In the genomic region with DNA sequence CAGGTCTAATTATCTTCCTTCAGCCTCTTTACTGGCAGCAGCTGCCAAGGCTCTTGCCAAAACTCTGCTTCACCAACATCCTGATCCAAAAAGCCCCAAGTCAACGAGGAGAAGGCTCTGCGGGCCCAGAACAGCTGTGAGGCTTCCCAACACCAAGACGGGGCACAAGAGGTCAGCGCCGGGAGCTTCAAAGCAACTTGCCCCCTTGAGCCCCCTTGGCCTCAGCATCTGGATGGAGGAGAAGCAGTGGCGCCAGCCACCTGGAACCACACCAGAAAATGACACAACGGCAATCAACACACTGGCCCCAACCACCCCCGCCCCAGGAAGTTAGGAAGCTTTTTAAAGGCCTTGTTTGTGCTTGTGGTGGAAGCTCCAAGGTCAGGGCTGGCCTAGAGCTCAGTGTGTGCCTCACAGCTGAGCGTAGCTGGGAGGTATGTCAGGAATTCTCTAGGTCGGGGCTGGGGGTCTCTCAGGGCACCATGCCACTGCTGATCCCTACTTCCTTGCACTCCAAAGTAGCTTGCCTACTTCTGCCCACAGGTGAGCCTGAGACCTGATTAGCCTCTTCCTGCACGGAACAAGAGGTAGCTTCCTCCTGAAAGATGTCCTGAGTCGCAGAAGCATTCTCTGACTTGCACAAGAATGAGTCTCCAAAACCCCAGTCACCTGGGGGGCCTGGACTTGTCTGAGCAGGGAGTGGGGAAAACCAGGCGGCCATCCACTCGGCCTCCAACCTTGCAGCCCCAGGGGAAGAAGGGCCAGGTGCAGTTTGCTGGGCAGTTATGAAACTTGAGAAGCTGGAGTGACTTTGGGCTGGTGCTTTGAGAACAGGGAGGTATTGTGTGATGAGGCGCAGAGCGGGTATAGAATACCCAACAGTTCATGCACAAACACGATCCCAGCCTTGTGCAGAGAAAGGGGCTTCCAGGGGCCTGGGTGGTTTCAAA, we compare ENCODE assay signal across 8 cellular contexts. TPM values are rescaled to one million over a fixed set of nuclear protein-coding genes. Genes with fewer than 3 reads are reported as not detected.
DNase-seq lines count a peak whose midpoint lies in the region; ATAC-seq and TF ChIP-seq lines count a peak whose summit lies in the region.

No MANE protein-coding gene starts in this region.

- peak overlapping the region; percentile 73; the same call in 1 of the 2 replicates for H3K14ac ChIP-seq in IMR-90 (replicated peaks; ENCODE audit: low read depth, low read length)

- H2AK9ac ChIP-seq in IMR-90 (replicated peaks; ENCODE audit: low read depth, low read length, poor library complexity): no peak overlapping the region

- TF ChIP-seq RAD21 in IMR-90 (IDR thresholded peaks at IDR 0.05; ENCODE audit: low read length): 0 out of 2 replicates have a peak, but pooled peaks have one; percentile 4

- H3K79me1 ChIP-seq in IMR-90 (ENCODE audit: low read depth in 1 of 2, low read length in 2 of 2): 0 out of 4 replicates have a peak, but pooled peaks cover 0 to 3% of the 10 kb centered on the region in 2 experiments

- POLR2A ChIA-PET in IMR-90 (lab: Charles Lee; ENCODE audit: unreplicated experiment): interaction anchor here (0.5 to 0.7 kb wide), 7 partner anchors 11 to 295 kb away, joined by 3 to 7 read pairs (median 3); a partner anchor contains a TSS

- peak overlapping the region; percentile 69; the same call in 1 of the 3 replicates for H2BK15ac ChIP-seq in IMR-90 (ENCODE audit: low read depth, low read length)

- peak overlapping the region; percentile 27 to 88; a peak in 3 of 4 replicates for H4K8ac ChIP-seq in IMR-90 (ENCODE audit: low read depth in 2 of 2, low read length in 2 of 2)

- H3K4me1 ChIP-seq in IMR-90 (ENCODE audit: control insufficient read depth, insufficient read depth, low read length) (peaks cover 34% of the 10 kb centered on the region), RWPE2 (ENCODE audit: insufficient read depth, poor library complexity, severe bottlenecking) (peaks cover 8% of the 10 kb centered on the region), right atrium auricular region (peaks cover 5 to 68% of the 10 kb centered on the region in 2 donors), spleen (peaks cover 25 to 90% (median 65%) of the 10 kb centered on the region in 6 donors)

- no peaks in the 10 kb centered on the region for H3K36me3 ChIP-seq in IMR-90 (ENCODE audit: control insufficient read depth, insufficient read depth, low read length)
- H3K36me3 ChIP-seq in RWPE2 (ENCODE audit: low read depth): no peaks in the 10 kb centered on the region
- no peaks in the 10 kb centered on the region for H3K36me3 ChIP-seq in right atrium auricular region
- no peaks in the 10 kb centered on the region for H3K36me3 ChIP-seq in spleen

- in situ Hi-C loops in IMR-90 (cut with MboI; ENCODE audit: low sequenced_read_pairs): loop anchor here (5.0 kb wide), 1 partner anchor 121 kb away; no protein-coding TSS in a partner anchor

- H3K27me3 ChIP-seq in IMR-90 (ENCODE audit: control insufficient read depth, insufficient read depth, low read length) (no peaks in the 10 kb centered on the region), RWPE2 (ENCODE audit: insufficient read depth, poor library complexity, severe bottlenecking) (no peaks in the 10 kb centered on the region), right atrium auricular region (no peaks in the 10 kb centered on the region), spleen (replicated peaks in 1 of 7) (no peaks in the 10 kb centered on the region)

- TF ChIP-seq POLR2A in IMR-90 (IDR thresholded peaks at IDR 0.05; ENCODE audit: low read depth, low read length) (no peak), spleen (IDR thresholded peaks at IDR 0.05) (no peak)

- DNase-seq in IMR-90 (peak; percentile 56), RWPE2 (ENCODE audit: low spot score) (no peak), right atrium auricular region (ENCODE audit: low spot score) (peak; percentile 88), spleen (peak; percentile 79), germinal center (ENCODE audit: low spot score) (no peak)
- DNase-seq in NK-92 treated with Interleukin-12 subunit alpha and Interleukin-12 subunit beta, amount 100 ng/mL, for 24 hours (lab: John Stamatoyannopoulos, UW): no peak
- no peak for DNase-seq in activated CD4-positive, CD25-positive, alpha-beta regulatory T cell treated with anti-CD3 and anti-CD28 coated beads, Interleukin-2, amount 50 U/mL, for 72 hours

- no peaks in the 10 kb centered on the region for H3K9me3 ChIP-seq in IMR-90 (ENCODE audit: control insufficient read depth, insufficient read depth, low read length)
- H3K9me3 ChIP-seq in RWPE2 (ENCODE audit: severe bottlenecking): no peaks in the 10 kb centered on the region
- H3K9me3 ChIP-seq in right atrium auricular region: no peaks in the 10 kb centered on the region
- H3K9me3 ChIP-seq in spleen: no peaks in the 10 kb centered on the region

- H4K91ac ChIP-seq in IMR-90 (ENCODE audit: insufficient read depth, low read depth, low read length): peak overlapping the region; percentile 87

- H3K18ac ChIP-seq in IMR-90 (ENCODE audit: low read depth, low read length): peak overlapping the region; percentile 70

- dilution Hi-C loops in IMR-90 (cut with HindIII; ENCODE audit: low sequenced_read_pairs, unreplicated experiment): no loop called here

- H2BK120ac ChIP-seq in IMR-90 (ENCODE audit: low read depth, low read length): peak overlapping the region; percentile 90

- no CpG with 5 or more reads among the region's 17 CpGs for WGBS in IMR-90 (ENCODE audit: extremely low coverage in 2 of 2, insufficient read length in 1 of 2), 2 experiments
- WGBS in spleen, 5 donors: 65 to 70% (median 66%) methylated on average over 12 to 17 of the region's 17 CpGs

- H3K4ac ChIP-seq in IMR-90 (ENCODE audit: low read depth, low read length): peak overlapping the region; percentile 88

- H3K9me1 ChIP-seq in IMR-90 (ENCODE audit: insufficient read depth, low read length): peaks cover 21% of the 10 kb centered on the region

- peak overlapping the region; percentile 39; the same call in 1 of the 2 replicates for H3K4me2 ChIP-seq in IMR-90 (ENCODE audit: low read depth, low read length)

- H3K23ac ChIP-seq in IMR-90 (ENCODE audit: low read depth, low read length): peak overlapping the region; percentile 78

- H3K56ac ChIP-seq in IMR-90 (ENCODE audit: extremely low read depth, insufficient read depth, low read length): peak overlapping the region; percentile 71

- CTCF ChIA-PET in IMR-90 (lab: Yijun Ruan, JAX): interaction anchor here (0.7 to 1.1 kb wide), 2 partner anchors 10 to 18 kb away, joined by 3 to 5 read pairs; a partner anchor contains a TSS

- H3K4me3 ChIP-seq in IMR-90 (ENCODE audit: insufficient read depth, low read depth, low read length) (no peak overlapping the region), RWPE2 (ENCODE audit: severe bottlenecking) (no peak overlapping the region), right atrium auricular region (no peak overlapping the region), spleen (no peak overlapping the region)

- H4K5ac ChIP-seq in IMR-90 (ENCODE audit: low read depth, low read length): peak overlapping the region; percentile 57; the same call in 1 of the 2 replicates

- H4K20me1 ChIP-seq in IMR-90 (ENCODE audit: insufficient read depth, low read length): peaks cover 4% of the 10 kb centered on the region; the same call in 1 of the 2 replicates

- no TSS peak for BruUV-seq in IMR-90 (replicated peaks; lab: Mats Ljungman, UMichigan)

- TF ChIP-seq CTCF in IMR-90 (conservative IDR thresholded peaks at IDR 0.05; ENCODE audit: low read depth, low read length) (no peak), RWPE2 (IDR thresholded peaks at IDR 0.05; ENCODE audit: poor library complexity, severe bottlenecking) (no peak), right atrium auricular region (IDR thresholded peaks at IDR 0.05) (no peak), spleen (IDR thresholded peaks at IDR 0.05 in 8 of 11, conservative IDR thresholded peaks at IDR 0.05 in 3 of 11) (no peak)

- H3K9ac ChIP-seq in IMR-90 (ENCODE audit: low read depth, low read length): peak overlapping the region; percentile 5; the same call in 1 of the 2 replicates

- H2AFZ ChIP-seq in IMR-90 (replicated peaks; ENCODE audit: low read length, poor library complexity): peak overlapping the region; percentile 65

- ATAC-seq in IMR-90 (ENCODE audit: low read depth) (peak; percentile 32), RWPE2 (ENCODE audit: low read depth) (0 out of 3 replicates have a peak, but pooled peaks have one; percentile 5), GM18873 (IDR thresholded peaks at IDR 0.05; ENCODE audit: low FRiP score, unreplicated experiment) (no peak)

- peak overlapping the region; percentile 84 for H2AK5ac ChIP-seq in IMR-90 (ENCODE audit: low read depth, low read length)

- H2BK20ac ChIP-seq in IMR-90 (ENCODE audit: low read depth, low read length): peak overlapping the region; percentile 88

- intact Hi-C loops in IMR-90 (cut with micrococcal nuclease) (loop anchor here (1.0 kb wide), 1 partner anchor 115 kb away; a partner anchor contains a TSS), spleen (cut with DNase I; ENCODE audit: low total_unique reads) (loop anchor here (10.0 kb wide), 1 partner anchor 113 kb away; a partner anchor contains a TSS)

- peak overlapping the region; percentile 77 for H3K27ac ChIP-seq in IMR-90 (ENCODE audit: insufficient read depth, low read length)
- H3K27ac ChIP-seq in RWPE2 (ENCODE audit: poor library complexity, severe bottlenecking): peak overlapping the region; percentile 23
- peak overlapping the region; percentile 66 to 84 for H3K27ac ChIP-seq in right atrium auricular region
- H3K27ac ChIP-seq in spleen: peak overlapping the region; percentile 42 to 76 (median 60)

- H2BK5ac ChIP-seq in IMR-90 (ENCODE audit: low read depth, low read length, poor library complexity, severe bottlenecking): peak overlapping the region; percentile 64

RNA-seq across cellular contexts. Expression of a gene that starts 9.8 kb away (rescaled TPM):
- total RNA-seq in IMR-90 (2012; rRNA removed): 230 and 484 TPM in 2 replicates
- polyA plus RNA-seq in IMR-90 (2012; rRNA removed): 205 and 295 TPM in 2 replicates
- 118 and 134 TPM in 2 replicates for polyA plus RNA-seq in IMR-90 (2012; cell fraction: cytosol; rRNA removed)
- 48.5 and 140 TPM in 2 replicates for polyA plus RNA-seq in IMR-90 (2012; cell fraction: nucleus; rRNA removed; ENCODE audit: low replicate concordance)
- total RNA-seq in right atrium auricular region: 100 to 1,000 TPM; 143 to 216 TPM
- total RNA-seq in spleen: 100 to 1,000 TPM; 145 to 229 (median 159) TPM
- polyA plus RNA-seq in spleen: 100 to 1,000 TPM; 167 to 269 (median 210) TPM

RNA-seq across cellular contexts. Expression of a gene that starts 42.1 kb away (rescaled TPM):
- total RNA-seq in IMR-90 (2012; rRNA removed): 16.9 and 20.3 TPM in 2 replicates
- 33.8 and 46.3 TPM in 2 replicates for polyA plus RNA-seq in IMR-90 (2012; rRNA removed)
- 35.7 and 36.6 TPM in 2 replicates for polyA plus RNA-seq in IMR-90 (2012; cell fraction: cytosol; rRNA removed)
- 14.3 and 16.2 TPM in 2 replicates for polyA plus RNA-seq in IMR-90 (2012; cell fraction: nucleus; rRNA removed; ENCODE audit: low replicate concordance)
- total RNA-seq in right atrium auricular region: 10 to 100 TPM; 57.7 to 66.0 TPM
- 10 to 100 TPM; 30.1 to 92.8 (median 81.4) TPM for total RNA-seq in spleen
- 10 to 100 TPM in 2 of 3 donors, 1 to 10 TPM in 1; 3.9 to 12.2 (median 10.7) TPM for polyA plus RNA-seq in spleen

Comparison
In these comparisons a context has a peak if more than half of its experiments do, and no peak if none do; other contexts are left out.
1. DNase-seq: peak in IMR-90 (single experiment), right atrium auricular region (single experiment) and spleen (single experiment); none in RWPE2 (single experiment), NK-92 treated with Interleukin-12 subunit alpha and Interleukin-12 subunit beta, amount 100 ng/mL, for 24 hours (single experiment), germinal center (single experiment) and activated CD4-positive, CD25-positive, alpha-beta regulatory T cell treated with anti-CD3 and anti-CD28 coated beads, Interleukin-2, amount 50 U/mL, for 72 hours (single experiment).
2. H3K27ac ChIP-seq: peak in every context shown above with its lines; median percentile 77 in IMR-90; 75 in right atrium auricular region; 60 in spleen; 23 in RWPE2.